1 cellular context compared by ENCODE assay signal in the genomic region with DNA sequence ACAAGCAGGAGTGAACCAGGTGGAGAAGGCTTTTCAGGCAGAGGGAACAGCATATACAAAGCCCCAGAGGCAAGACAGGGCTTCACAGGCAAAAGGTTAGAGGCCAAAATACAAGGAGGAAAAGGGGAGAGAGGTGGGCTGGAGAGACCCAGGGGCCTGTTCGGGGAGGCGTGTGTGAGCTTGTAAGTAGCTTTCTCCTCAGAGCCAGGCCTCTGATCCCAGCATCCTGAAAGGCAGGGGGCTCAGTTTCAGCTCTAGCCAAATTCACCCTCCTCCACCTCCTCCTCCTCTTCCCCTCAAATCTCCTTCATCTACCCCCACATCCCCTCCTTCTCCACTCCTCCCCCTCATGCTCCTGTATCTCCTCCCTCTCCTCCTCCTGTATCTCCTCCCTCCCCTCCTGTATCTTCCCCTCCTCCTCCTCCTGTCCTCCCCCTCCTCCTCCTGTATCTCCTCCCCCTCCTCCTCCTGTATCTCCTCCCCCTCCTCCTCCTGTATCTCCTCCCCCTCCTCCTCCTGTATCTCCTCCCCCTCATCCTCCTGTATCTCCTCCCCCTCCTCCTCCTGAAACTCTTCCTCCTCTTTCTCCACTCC.
TF ChIP-seq lines count a peak whose summit lies in the region.

No MANE protein-coding gene starts in this region.

TF ChIP-seq in HepG2, 621 proteins besides CTCF, POLR2A, EP300 and RAD21 (continued from another document):
- TF ChIP-seq, protein P1, sequence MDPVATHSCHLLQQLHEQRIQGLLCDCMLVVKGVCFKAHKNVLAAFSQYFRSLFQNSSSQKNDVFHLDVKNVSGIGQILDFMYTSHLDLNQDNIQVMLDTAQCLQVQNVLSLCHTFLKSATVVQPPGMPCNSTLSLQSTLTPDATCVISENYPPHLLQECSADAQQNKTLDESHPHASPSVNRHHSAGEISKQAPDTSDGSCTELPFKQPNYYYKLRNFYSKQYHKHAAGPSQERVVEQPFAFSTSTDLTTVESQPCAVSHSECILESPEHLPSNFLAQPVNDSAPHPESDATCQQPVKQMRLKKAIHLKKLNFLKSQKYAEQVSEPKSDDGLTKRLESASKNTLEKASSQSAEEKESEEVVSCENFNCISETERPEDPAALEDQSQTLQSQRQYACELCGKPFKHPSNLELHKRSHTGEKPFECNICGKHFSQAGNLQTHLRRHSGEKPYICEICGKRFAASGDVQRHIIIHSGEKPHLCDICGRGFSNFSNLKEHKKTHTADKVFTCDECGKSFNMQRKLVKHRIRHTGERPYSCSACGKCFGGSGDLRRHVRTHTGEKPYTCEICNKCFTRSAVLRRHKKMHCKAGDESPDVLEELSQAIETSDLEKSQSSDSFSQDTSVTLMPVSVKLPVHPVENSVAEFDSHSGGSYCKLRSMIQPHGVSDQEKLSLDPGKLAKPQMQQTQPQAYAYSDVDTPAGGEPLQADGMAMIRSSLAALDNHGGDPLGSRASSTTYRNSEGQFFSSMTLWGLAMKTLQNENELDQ (CRISPR knock-in tag; IDR thresholded peaks at IDR 0.05; ENCODE audit: borderline replicate concordance), result no peak
- TF ChIP-seq ZNF432 (CRISPR knock-in tag; IDR thresholded peaks at IDR 0.05; ENCODE audit: borderline replicate concordance) (no peak), MIER2 (CRISPR knock-in tag; IDR thresholded peaks at IDR 0.05) (no peak), ZSCAN9 (CRISPR knock-in tag; IDR thresholded peaks at IDR 0.05; ENCODE audit: borderline replicate concordance) (no peak), JUND (CRISPR knock-in tag; IDR thresholded peaks at IDR 0.05) (no peak)
TF ChIP-seq in HepG2: peak in this region for 1.
